In genomic region chr1:178628637-178629548, GRCh38 we compare ENCODE assay signal across 18 cellular contexts.
DNase-seq lines count a peak whose midpoint lies in the region; ATAC-seq and TF ChIP-seq lines count a peak whose summit lies in the region.
"Had no signal": no experiment of that assay in that cellular context is flagged by ENCODE, and none has a peak within 500 bp of the region (broad histone marks: within the 10 kb centered on the region; RNA-seq: fewer than 3 reads in every experiment).

No MANE protein-coding gene starts in this region.

- 62 to 75% methylated on average over 3 to 4 of the region's 4 CpGs for WGBS in endodermal cell (ENCODE audit: insufficient coverage in 1 of 2, insufficient read length in 1 of 2), 2 experiments
- WGBS in right lobe of liver (ENCODE audit: insufficient coverage, low coverage, low lambda C conversion rate, missing lambda C conversion rate), result 55% methylated on average over 3 of the region's 4 CpGs

- no peak overlapping the region for H3K4me3 ChIP-seq in MG63
- no peak overlapping the region for H3K4me3 ChIP-seq in endodermal cell (ENCODE audit: low read length)
- no peak overlapping the region for H3K4me3 ChIP-seq in right lobe of liver
- H3K4me3 ChIP-seq in BE2C (ENCODE audit: low read depth, low read length), result no peak overlapping the region
- H3K4me3 ChIP-seq: BLaER1, HAP-1, SK-N-MC, tibial artery had no signal

- H3K9me3 ChIP-seq in MG63 (no peaks in the 10 kb centered on the region), endodermal cell (ENCODE audit: control insufficient read depth, low read length) (no peaks in the 10 kb centered on the region), right lobe of liver (no peaks in the 10 kb centered on the region), BE2C (no peaks in the 10 kb centered on the region)
- H3K9me3 ChIP-seq: BLaER1, HAP-1, tibial artery had no signal

- H3K36me3 ChIP-seq in MG63 (no peaks in the 10 kb centered on the region), endodermal cell (ENCODE audit: control insufficient read depth, insufficient read depth, low read length) (no peaks in the 10 kb centered on the region), right lobe of liver (no peaks in the 10 kb centered on the region), BE2C (no peaks in the 10 kb centered on the region)
- H3K36me3 ChIP-seq: BLaER1, HAP-1, tibial artery had no signal

- no peak overlapping the region for H3K9ac ChIP-seq in endodermal cell (ENCODE audit: extremely low read depth, low read length, poor library complexity, severe bottlenecking)
- H3K9ac ChIP-seq: BLaER1 had no signal

- H3K36me3 Mint-ChIP-seq in endodermal cell (ENCODE audit: low read depth) (no peaks in the 10 kb centered on the region), endothelial cell (ENCODE audit: low read depth, unreplicated experiment) (no peaks in the 10 kb centered on the region), glutamatergic neuron (ENCODE audit: unreplicated experiment) (no peaks in the 10 kb centered on the region)

- peaks cover 38% of the 10 kb centered on the region for H3K4me1 Mint-ChIP-seq in endodermal cell
- H3K4me1 Mint-ChIP-seq in endothelial cell (ENCODE audit: unreplicated experiment), result no peaks in the 10 kb centered on the region
- H3K4me1 Mint-ChIP-seq in glutamatergic neuron (ENCODE audit: low read depth, unreplicated experiment), result no peaks in the 10 kb centered on the region

- TF ChIP-seq POLR2A in right lobe of liver (IDR thresholded peaks at IDR 0.05), result no peak

- H3K4me1 ChIP-seq in endodermal cell (ENCODE audit: control insufficient read depth, insufficient read depth, low read length), result peaks cover 7% of the 10 kb centered on the region
- H3K4me1 ChIP-seq in right lobe of liver, result peaks cover 0 to 45% (median 9%) of the 10 kb centered on the region in 4 donors
- H3K4me1 ChIP-seq in BE2C, result no peaks in the 10 kb centered on the region
- H3K4me1 ChIP-seq: BLaER1, tibial artery had no signal

- TF ChIP-seq CTCF in endodermal cell (conservative IDR thresholded peaks at IDR 0.05), result no peak
- TF ChIP-seq CTCF in right lobe of liver (IDR thresholded peaks at IDR 0.05), result no peak
- no peak for TF ChIP-seq CTCF in endothelial cell (IDR thresholded peaks at IDR 0.05; ENCODE audit: unreplicated experiment)
- no peak for TF ChIP-seq CTCF in BE2C (IDR thresholded peaks at IDR 0.05; ENCODE audit: low read depth, low read length)
- no peak for TF ChIP-seq CTCF in glutamatergic neuron (IDR thresholded peaks at IDR 0.05; ENCODE audit: partially characterized antibody, unreplicated experiment)

- peak; percentile 30 to 62 (median 46) for ATAC-seq in right lobe of liver
- no peak for ATAC-seq in HG03354 (IDR thresholded peaks at IDR 0.05; ENCODE audit: poor library complexity, severe bottlenecking, unreplicated experiment)

- H3K9me3 Mint-ChIP-seq in endodermal cell (no peaks in the 10 kb centered on the region), endothelial cell (ENCODE audit: unreplicated experiment) (no peaks in the 10 kb centered on the region), glutamatergic neuron (ENCODE audit: unreplicated experiment) (no peaks in the 10 kb centered on the region)

- intact Hi-C loops in right lobe of liver (cut with DNase I), result loop anchor here in 1 of 2 donors (10.0 kb wide), 1 partner anchor 84 kb away; no protein-coding TSS in a partner anchor

- DNase-seq in AG20443 (ENCODE audit: low spot score), result peak; percentile 91
- DNase-seq in MG63, result peak; percentile 97
- peak; percentile 78 for DNase-seq in endodermal cell
- no peak for DNase-seq in right lobe of liver
- DNase-seq in endothelial cell (ENCODE audit: low spot score), result no peak
- no peak for DNase-seq in BE2C
- no peak for DNase-seq in glutamatergic neuron
- DNase-seq: activated CD4-positive, alpha-beta T cell treated with anti-CD3 and anti-CD28 coated beads for 48 hours; activated effector memory CD4-positive, alpha-beta T cell treated with anti-CD3 and anti-CD28 coated beads, Interleukin-2, amount 50 U/mL, for 16 hours; dermis blood vessel endothelial cell; hippocampal formation; midbrain; NCI-H446 treated with DMSO at 0.1 percent for 48 hours; tibial artery had no signal

- no peak overlapping the region for H3K4me3 Mint-ChIP-seq in endodermal cell
- H3K4me3 Mint-ChIP-seq in endothelial cell (ENCODE audit: unreplicated experiment), result no peak overlapping the region
- no peak overlapping the region for H3K4me3 Mint-ChIP-seq in glutamatergic neuron (ENCODE audit: unreplicated experiment)

- H3K27ac Mint-ChIP-seq in endodermal cell (peak overlapping the region; percentile 91), endothelial cell (ENCODE audit: unreplicated experiment) (no peak overlapping the region), glutamatergic neuron (ENCODE audit: unreplicated experiment) (no peak overlapping the region)

- no peak overlapping the region for H3K27ac ChIP-seq in endodermal cell (ENCODE audit: low read depth, low read length)
- H3K27ac ChIP-seq in right lobe of liver, result peak overlapping the region in 2 of 3 donors; percentile 61 to 77
- H3K27ac ChIP-seq: BLaER1, SK-N-MC, tibial artery had no signal

- no peaks in the 10 kb centered on the region for H3K27me3 Mint-ChIP-seq in endodermal cell (ENCODE audit: insufficient read depth)
- H3K27me3 Mint-ChIP-seq in endothelial cell (ENCODE audit: unreplicated experiment), result no peaks in the 10 kb centered on the region
- H3K27me3 Mint-ChIP-seq in glutamatergic neuron (ENCODE audit: unreplicated experiment), result peaks cover 2% of the 10 kb centered on the region

- H3K27me3 ChIP-seq in MG63 (no peaks in the 10 kb centered on the region), endodermal cell (ENCODE audit: control insufficient read depth, insufficient read depth, low read length, poor library complexity, severe bottlenecking) (no peaks in the 10 kb centered on the region), right lobe of liver (no peaks in the 10 kb centered on the region), BE2C (no peaks in the 10 kb centered on the region)
- H3K27me3 ChIP-seq: BLaER1, tibial artery had no signal

Comparison
In these comparisons a context has a peak if more than half of its experiments do, and no peak if none do; other contexts are left out.
1. DNase-seq: peak in AG20443 (single experiment), MG63 (single experiment) and endodermal cell (single experiment); none in right lobe of liver (0 of 3), endothelial cell (single experiment), BE2C (single experiment) and glutamatergic neuron (single experiment).